ENCODE assay signal across 1 cellular context in genomic region chr7:34078864-34079263, GRCh38.
TF ChIP-seq lines count a peak whose summit lies in the region.

No MANE protein-coding gene starts in this region.

TF ChIP-seq in IMR-90, 13 proteins besides CTCF, POLR2A, EP300 and RAD21 (continued from another document):
- TF ChIP-seq USF2 (IDR thresholded peaks at IDR 0.05; ENCODE audit: low read depth, low read length) (no peak), NFE2L2 (IDR thresholded peaks at IDR 0.05; ENCODE audit: low read depth, low read length) (no peak), BHLHE40 (IDR thresholded peaks at IDR 0.05; ENCODE audit: low read depth, low read length) (no peak), MAFK (IDR thresholded peaks at IDR 0.05; ENCODE audit: low read depth, low read length) (no peak), ELK1 (IDR thresholded peaks at IDR 0.05; ENCODE audit: borderline replicate concordance, low read depth, low read length) (no peak), RCOR1 (IDR thresholded peaks at IDR 0.05; ENCODE audit: insufficient replicate concordance, low read length) (no peak), FOS (IDR thresholded peaks at IDR 0.05; ENCODE audit: low read depth, low read length) (no peak)
